10 cellular contexts compared by ENCODE assay signal in genomic region chr7:28684729-28685211, GRCh38.
DNase-seq lines count a peak whose midpoint lies in the region; ATAC-seq and TF ChIP-seq lines count a peak whose summit lies in the region.
"Had no signal": no experiment of that assay in that cellular context is flagged by ENCODE, and none has a peak within 500 bp of the region (broad histone marks: within the 10 kb centered on the region; RNA-seq: fewer than 3 reads in every experiment).

No MANE protein-coding gene starts in this region.

- no peaks in the 10 kb centered on the region for H3K36me3 ChIP-seq in left ventricle myocardium inferior
- no peaks in the 10 kb centered on the region for H3K36me3 ChIP-seq in SK-N-MC (ENCODE audit: insufficient read depth, low read length)
- H3K36me3 ChIP-seq in mesenchymal stem cell (ENCODE audit: control insufficient read depth in 1 of 2, insufficient read depth in 2 of 2, low read depth in 1 of 2, low read length in 2 of 2), result no peaks in the 10 kb centered on the region
- no peaks in the 10 kb centered on the region for H3K36me3 ChIP-seq in upper lobe of left lung

- H3K27me3 ChIP-seq in left ventricle myocardium inferior (ENCODE audit: low read depth), result no peaks in the 10 kb centered on the region
- H3K27me3 ChIP-seq in mesenchymal stem cell (ENCODE audit: control insufficient read depth in 1 of 2, insufficient read depth in 1 of 2, low read length in 2 of 2), result no peaks in the 10 kb centered on the region
- H3K27me3 ChIP-seq in upper lobe of left lung, result no peaks in the 10 kb centered on the region

- peak overlapping the region; percentile 16 to 25 for H3K18ac ChIP-seq in mesenchymal stem cell (ENCODE audit: low read depth in 1 of 2, low read length in 2 of 2)

- H3K9me3 ChIP-seq in left ventricle myocardium inferior (replicated peaks), result no peaks in the 10 kb centered on the region
- no peaks in the 10 kb centered on the region for H3K9me3 ChIP-seq in SK-N-MC (ENCODE audit: low read depth, low read length)
- H3K9me3 ChIP-seq in mesenchymal stem cell (ENCODE audit: control insufficient read depth, low read length), result no peaks in the 10 kb centered on the region
- H3K9me3 ChIP-seq in upper lobe of left lung, result no peaks in the 10 kb centered on the region

- H3K4me2 ChIP-seq in mesenchymal stem cell (ENCODE audit: low read length, poor library complexity, severe bottlenecking), result no peak overlapping the region

- DNase-seq in left ventricle myocardium inferior, result no peak
- DNase-seq in left ventricle myocardium superior, result no peak
- no peak for DNase-seq in SK-N-MC (ENCODE audit: low read depth, low spot score)
- DNase-seq in mesenchymal stem cell, result no peak
- DNase-seq in upper lobe of left lung, result no peak
- no peak for DNase-seq in NCI-H446 (lab: John Stamatoyannopoulos, UW)
- DNase-seq in stimulated activated naive CD4-positive, alpha-beta T cell treated with Interleukin-2 at 50 U/mL for 16 hours (lab: John Stamatoyannopoulos, UW), result no peak
- no peak for DNase-seq in HCEC 1CT
- DNase-seq: effector CD4-positive, alpha-beta T cell; stimulated activated CD4-positive, alpha-beta T cell treated with anti-CD3 and anti-CD28 coated beads, Interleukin-4, amount 100 ng/mL, for 4 hours had no signal

- H3K9ac ChIP-seq in SK-N-MC (ENCODE audit: insufficient read length) (peak overlapping the region; percentile 5), mesenchymal stem cell (ENCODE audit: low read length) (peak overlapping the region; percentile 99)

- H2AFZ ChIP-seq in mesenchymal stem cell (ENCODE audit: low read depth, low read length), result no peak overlapping the region

- no peak for TF ChIP-seq EP300 in upper lobe of left lung (IDR thresholded peaks at IDR 0.05)

- TF ChIP-seq POLR2A in upper lobe of left lung (IDR thresholded peaks at IDR 0.05), result no peak

- H3K4me3 ChIP-seq in left ventricle myocardium inferior, result peak overlapping the region; percentile 68
- H3K4me3 ChIP-seq in SK-N-MC, result no peak overlapping the region
- H3K4me3 ChIP-seq in mesenchymal stem cell (ENCODE audit: insufficient read depth in 1 of 2, low read depth in 1 of 2, low read length in 2 of 2), result no peak overlapping the region
- peak overlapping the region in 3 of 4 donors; percentile 34 to 55 (median 43) for H3K4me3 ChIP-seq in upper lobe of left lung

- H2BK12ac ChIP-seq in mesenchymal stem cell (ENCODE audit: low read length in 2 of 2), result peak overlapping the region in 1 of 2 experiments; percentile 6

- no peak for ATAC-seq in left ventricle myocardium superior
- no peak for ATAC-seq in upper lobe of left lung (ENCODE audit: low FRiP score in 2 of 2)

- no peak overlapping the region for H3K23ac ChIP-seq in mesenchymal stem cell (ENCODE audit: low read length in 2 of 2)

- H3K4ac ChIP-seq in mesenchymal stem cell (ENCODE audit: low read depth in 1 of 2, low read length in 2 of 2), result no peak overlapping the region

- peaks cover 47% of the 10 kb centered on the region for H3K4me1 ChIP-seq in left ventricle myocardium inferior
- H3K4me1 ChIP-seq in mesenchymal stem cell (ENCODE audit: control insufficient read depth, insufficient read depth, low read depth, low read length), result peaks cover 17% of the 10 kb centered on the region
- H3K4me1 ChIP-seq in upper lobe of left lung, result peaks cover 17 to 25% (median 21%) of the 10 kb centered on the region in 4 donors

- peak overlapping the region; percentile 24 for H4K8ac ChIP-seq in mesenchymal stem cell (ENCODE audit: low read length)

- peak overlapping the region; percentile 94 for H2AK5ac ChIP-seq in mesenchymal stem cell (ENCODE audit: low read length, severe bottlenecking)

- peak overlapping the region; percentile 87 for H3K27ac ChIP-seq in left ventricle myocardium inferior (replicated peaks)
- no peak overlapping the region for H3K27ac ChIP-seq in SK-N-MC
- H3K27ac ChIP-seq in mesenchymal stem cell (ENCODE audit: low read length, poor library complexity, severe bottlenecking), result peak overlapping the region; percentile 94
- peak overlapping the region; percentile 74 to 88 (median 85) for H3K27ac ChIP-seq in upper lobe of left lung

- H2BK5ac ChIP-seq in mesenchymal stem cell (ENCODE audit: low read depth, low read length, poor library complexity, severe bottlenecking), result no peak overlapping the region

- peaks cover 3% of the 10 kb centered on the region for H3K79me1 ChIP-seq in mesenchymal stem cell (replicated peaks; ENCODE audit: low read length, poor library complexity, severe bottlenecking)

- no peak overlapping the region for H4K91ac ChIP-seq in mesenchymal stem cell (ENCODE audit: low read length)

- intact Hi-C loops in left ventricle myocardium inferior (cut with micrococcal nuclease), result no loop called here
- intact Hi-C loops in left ventricle myocardium superior (cut with micrococcal nuclease), result no loop called here

- 51% methylated on average over 5 of the region's 5 CpGs for WGBS in mesenchymal stem cell
- WGBS in upper lobe of left lung, 2 donors, result 37 to 40% methylated on average over 5 of the region's 5 CpGs

- peak overlapping the region; percentile 36 for H2BK15ac ChIP-seq in mesenchymal stem cell (ENCODE audit: low read depth, poor library complexity, severe bottlenecking)

- no peak for TF ChIP-seq CTCF in left ventricle myocardium inferior (IDR thresholded peaks at IDR 0.05; ENCODE audit: borderline replicate concordance)
- no peak for TF ChIP-seq CTCF in upper lobe of left lung (IDR thresholded peaks at IDR 0.05)

- no peak overlapping the region for H3K14ac ChIP-seq in mesenchymal stem cell (ENCODE audit: low read length in 2 of 2)

- peak overlapping the region; percentile 2 for H2BK120ac ChIP-seq in mesenchymal stem cell (ENCODE audit: low read depth, low read length)

Comparison
In these comparisons a context has a peak if more than half of its experiments do, and no peak if none do; other contexts are left out.
1. H3K4me3 ChIP-seq: peak in left ventricle myocardium inferior (single experiment) and upper lobe of left lung (3 of 4); none in SK-N-MC (single experiment) and mesenchymal stem cell (0 of 2).